8 cellular contexts compared by ENCODE assay signal in genomic region chr14:50396636-50397460, GRCh38. TPM values are rescaled to one million over a fixed set of nuclear protein-coding genes. Genes with fewer than 3 reads are reported as not detected.
DNase-seq lines count a peak whose midpoint lies in the region; ATAC-seq and TF ChIP-seq lines count a peak whose summit lies in the region.

CDKL1 (minus strand) TSS chr14:50396881; CDS start chr14:50395868, 1,013 bp downstream.

- H3K36me3 Mint-ChIP-seq in T-helper 17 cell (ENCODE audit: low read depth): peaks cover 2% of the 10 kb centered on the region

- peak; percentile 89 for DNase-seq in DMS 273 (lab: John Stamatoyannopoulos, UW; ENCODE audit: unreplicated experiment)
- peak; percentile 35 for DNase-seq in HuH-7 (ENCODE audit: low spot score)
- DNase-seq in T-helper 17 cell: peak; percentile 8 to 32 (median 18)
- DNase-seq in astrocyte of the hippocampus (ENCODE audit: low read depth, low spot score): peak; percentile 87
- peak; percentile 69 for DNase-seq in hepatic stellate cell (ENCODE audit: low spot score)
- DNase-seq in psoas muscle: peak; percentile 61 to 80

- intact Hi-C loops in psoas muscle (cut with DNase I): no loop called here

- H3K4me1 ChIP-seq in psoas muscle: peaks cover 5% of the 10 kb centered on the region

- no peaks in the 10 kb centered on the region for H3K27me3 ChIP-seq in psoas muscle (ENCODE audit: insufficient read depth in 3 of 3, low read length in 2 of 3)

- no peaks in the 10 kb centered on the region for H3K27me3 Mint-ChIP-seq in T-helper 17 cell

- H3K36me3 ChIP-seq in psoas muscle (ENCODE audit: insufficient read depth in 1 of 2, low read depth in 1 of 2): no peaks in the 10 kb centered on the region

- H3K4me1 Mint-ChIP-seq in T-helper 17 cell: peaks cover 5% of the 10 kb centered on the region

- peak within 1 kb of the TSS; percentile 91 for H3K4me3 Mint-ChIP-seq in T-helper 17 cell

- ATAC-seq in GM21360 (IDR thresholded peaks at IDR 0.05; ENCODE audit: unreplicated experiment) (peak; percentile 54), T-helper 17 cell (peak; percentile 78), psoas muscle (peak; percentile 77 to 86 (median 82)), HG03139 (IDR thresholded peaks at IDR 0.05; ENCODE audit: unreplicated experiment) (no peak)

- WGBS in psoas muscle, 3 donors: 0 to 2% (median 1%) methylated on average over 57 to 77 of the region's 77 CpGs

- peak within 1 kb of the TSS; percentile 74 for H3K27ac Mint-ChIP-seq in T-helper 17 cell

- peak within 1 kb of the TSS; percentile 66 for H3K27ac ChIP-seq in psoas muscle

- H3K9me3 ChIP-seq in T-helper 17 cell (ENCODE audit: control insufficient read depth, low read length, poor library complexity, severe bottlenecking): no peaks in the 10 kb centered on the region
- H3K9me3 ChIP-seq in psoas muscle: no peaks in the 10 kb centered on the region

- TF ChIP-seq CTCF in psoas muscle (IDR thresholded peaks at IDR 0.05): no peak

- peak within 1 kb of the TSS; percentile 77 for H3K4me3 ChIP-seq in psoas muscle

RNA-seq across cellular contexts. Expression of gene CDKL1, which starts in this region (rescaled TPM):
- 1 to 10 TPM; 5.1 to 10.0 TPM for total RNA-seq in T-helper 17 cell
- 1 to 10 TPM; 1.4 to 4.5 (median 2.0) TPM for total RNA-seq in psoas muscle
- 1 to 10 TPM in 2 of 3 donors, under 1 TPM in 1; 0.46 to 2.2 (median 2.0) TPM for polyA plus RNA-seq in psoas muscle

Comparison
In these comparisons a context has a peak if more than half of its experiments do, and no peak if none do; other contexts are left out.
1. DNase-seq: peak in every context shown above with its lines; median percentile 89 in DMS 273; 87 in astrocyte of the hippocampus; 70 in psoas muscle; 69 in hepatic stellate cell; 35 in HuH-7; 18 in T-helper 17 cell.